In genomic region chr5:43643327-43643726, GRCh38 we compare ENCODE assay signal across 27 cellular contexts. TPM values are rescaled to one million over a fixed set of nuclear protein-coding genes. Genes with fewer than 3 reads are reported as not detected.
DNase-seq lines count a peak whose midpoint lies in the region; ATAC-seq and TF ChIP-seq lines count a peak whose summit lies in the region.
"Had no signal": no experiment of that assay in that cellular context is flagged by ENCODE, and none has a peak within 500 bp of the region (broad histone marks: within the 10 kb centered on the region; RNA-seq: fewer than 3 reads in every experiment).

No MANE protein-coding gene starts in this region.

- H3K36me3 Mint-ChIP-seq in CD4-positive, alpha-beta T cell (ENCODE audit: low read depth) = peaks cover 79% of the 10 kb centered on the region
- H3K36me3 Mint-ChIP-seq in HFFc6 (ENCODE audit: low read depth) (0 out of 2 replicates have a peak, but pooled peaks cover 3% of the 10 kb centered on the region), Calu3 (ENCODE audit: insufficient read depth, unreplicated experiment) (no peaks in the 10 kb centered on the region)
- peaks cover 69% of the 10 kb centered on the region for H3K36me3 Mint-ChIP-seq in stimulated activated effector memory CD8-positive, alpha-beta T cell treated with anti-CD3 and anti-CD28 coated beads, Interleukin-12 subunit alpha, Interleukin-12 subunit beta, amount 100 ng/mL, for 72 hours

- no peak overlapping the region for H2BK15ac ChIP-seq in mesenchymal stem cell (ENCODE audit: low read depth, poor library complexity, severe bottlenecking)

- no peak overlapping the region for H3K4me2 ChIP-seq in mesenchymal stem cell (ENCODE audit: low read length, poor library complexity, severe bottlenecking)

- no peak overlapping the region for H3K14ac ChIP-seq in mesenchymal stem cell (ENCODE audit: low read length in 2 of 2)

- H3K4me1 ChIP-seq in mesenchymal stem cell (ENCODE audit: control insufficient read depth, insufficient read depth, low read depth, low read length) = no peaks in the 10 kb centered on the region

- H3K4ac ChIP-seq in mesenchymal stem cell (ENCODE audit: low read depth in 1 of 2, low read length in 2 of 2) = no peak overlapping the region

- H3K9ac ChIP-seq in mesenchymal stem cell (ENCODE audit: low read length) = no peak overlapping the region
- H3K9ac ChIP-seq: GM23248 had no signal

- H3K9me3 ChIP-seq in CD4-positive, alpha-beta T cell (ENCODE audit: control insufficient read depth, low read length) = no peaks in the 10 kb centered on the region
- no peaks in the 10 kb centered on the region for H3K9me3 ChIP-seq in mesenchymal stem cell (ENCODE audit: control insufficient read depth, low read length)
- H3K9me3 ChIP-seq: heart left ventricle had no signal

- H3K36me3 ChIP-seq in mesenchymal stem cell (ENCODE audit: control insufficient read depth in 1 of 2, insufficient read depth in 2 of 2, low read depth in 1 of 2, low read length in 2 of 2) = peaks cover 0 to 15% of the 10 kb centered on the region in 2 experiments

- no peaks in the 10 kb centered on the region for H3K9me3 Mint-ChIP-seq in CD4-positive, alpha-beta T cell
- H3K9me3 Mint-ChIP-seq in HFFc6 = no peaks in the 10 kb centered on the region
- no peaks in the 10 kb centered on the region for H3K9me3 Mint-ChIP-seq in Calu3 (ENCODE audit: low read depth, unreplicated experiment)
- no peaks in the 10 kb centered on the region for H3K9me3 Mint-ChIP-seq in stimulated activated effector memory CD8-positive, alpha-beta T cell treated with anti-CD3 and anti-CD28 coated beads, Interleukin-12 subunit alpha, Interleukin-12 subunit beta, amount 100 ng/mL, for 72 hours
- H3K9me3 Mint-ChIP-seq: activated CD8-positive, alpha-beta T cell treated with anti-CD3 and anti-CD28 coated beads for 36 hours; IgD-negative memory B cell; naive thymus-derived CD8-positive, alpha-beta T cell; stimulated activated naive B cell treated with anti-CD40 and anti-IgM and Interleukin-4, amounts not matched to agents 10 μg/mL and 1 μg/mL and 100 μg/mL, for 72 hours had no signal

- CTCF ChIA-PET in CD4-positive, alpha-beta T cell (lab: Charles Lee) = no interaction called here
- CTCF ChIA-PET in Calu3 (lab: Charles Lee) = no interaction called here

- ATAC-seq in CD4-positive, alpha-beta T cell (ENCODE audit: poor library complexity) = no peak
- ATAC-seq in stimulated activated effector memory CD8-positive, alpha-beta T cell treated with anti-CD3 and anti-CD28 coated beads, Interleukin-12 subunit alpha, Interleukin-12 subunit beta, amount 100 ng/mL, for 72 hours = no peak
- ATAC-seq: activated CD4-positive, alpha-beta T cell treated with anti-CD3 and anti-CD28 coated beads for 36 hours; activated CD8-positive, alpha-beta T cell treated with anti-CD3 and anti-CD28 coated beads for 36 hours; esophagus mucosa; heart left ventricle; naive thymus-derived CD8-positive, alpha-beta T cell; stimulated activated naive B cell treated with anti-CD40 and anti-IgM and Interleukin-4, amounts not matched to agents 10 μg/mL and 1 μg/mL and 100 μg/mL, for 72 hours had no signal

- no peaks in the 10 kb centered on the region for H3K4me1 Mint-ChIP-seq in CD4-positive, alpha-beta T cell (ENCODE audit: low read depth)
- peaks cover 29% of the 10 kb centered on the region for H3K4me1 Mint-ChIP-seq in HFFc6 (ENCODE audit: low read depth)
- no peaks in the 10 kb centered on the region for H3K4me1 Mint-ChIP-seq in Calu3 (ENCODE audit: low read depth, unreplicated experiment)
- peaks cover under 1% of the 10 kb centered on the region for H3K4me1 Mint-ChIP-seq in stimulated activated effector memory CD8-positive, alpha-beta T cell treated with anti-CD3 and anti-CD28 coated beads, Interleukin-12 subunit alpha, Interleukin-12 subunit beta, amount 100 ng/mL, for 72 hours
- H3K4me1 Mint-ChIP-seq: stimulated activated naive B cell treated with anti-CD40 and anti-IgM and Interleukin-4, amounts not matched to agents 10 μg/mL and 1 μg/mL and 100 μg/mL, for 72 hours had no signal

- H3K79me1 ChIP-seq in mesenchymal stem cell (replicated peaks; ENCODE audit: low read length, poor library complexity, severe bottlenecking) = peaks cover 8% of the 10 kb centered on the region

- H3K4me3 Mint-ChIP-seq in CD4-positive, alpha-beta T cell = no peak overlapping the region
- H3K4me3 Mint-ChIP-seq in HFFc6 = no peak overlapping the region
- H3K4me3 Mint-ChIP-seq in Calu3 (ENCODE audit: low read depth, unreplicated experiment) = no peak overlapping the region
- no peak overlapping the region for H3K4me3 Mint-ChIP-seq in stimulated activated effector memory CD8-positive, alpha-beta T cell treated with anti-CD3 and anti-CD28 coated beads, Interleukin-12 subunit alpha, Interleukin-12 subunit beta, amount 100 ng/mL, for 72 hours
- H3K4me3 Mint-ChIP-seq: activated CD4-positive, alpha-beta T cell treated with anti-CD3 and anti-CD28 coated beads for 36 hours; activated CD8-positive, alpha-beta T cell treated with anti-CD3 and anti-CD28 coated beads for 36 hours; activated naive CD8-positive, alpha-beta T cell; IgD-negative memory B cell; naive thymus-derived CD8-positive, alpha-beta T cell; stimulated activated naive B cell treated with anti-CD40 and anti-IgM and Interleukin-4, amounts not matched to agents 10 μg/mL and 1 μg/mL and 100 μg/mL, for 72 hours had no signal

- no peak overlapping the region for H2BK120ac ChIP-seq in mesenchymal stem cell (ENCODE audit: low read depth, low read length)

- no peak overlapping the region for H2BK5ac ChIP-seq in mesenchymal stem cell (ENCODE audit: low read depth, low read length, poor library complexity, severe bottlenecking)

- H3K23ac ChIP-seq in mesenchymal stem cell (ENCODE audit: low read length in 2 of 2) = no peak overlapping the region

- H3K27me3 Mint-ChIP-seq in CD4-positive, alpha-beta T cell = no peaks in the 10 kb centered on the region
- H3K27me3 Mint-ChIP-seq in HFFc6 (ENCODE audit: insufficient read depth) (no peaks in the 10 kb centered on the region), Calu3 (ENCODE audit: unreplicated experiment) (no peaks in the 10 kb centered on the region)
- H3K27me3 Mint-ChIP-seq: activated CD4-positive, alpha-beta T cell treated with anti-CD3 and anti-CD28 coated beads for 36 hours; activated CD8-positive, alpha-beta T cell treated with anti-CD3 and anti-CD28 coated beads for 36 hours; activated naive CD8-positive, alpha-beta T cell; IgD-negative memory B cell; naive thymus-derived CD8-positive, alpha-beta T cell; stimulated activated naive B cell treated with anti-CD40 and anti-IgM and Interleukin-4, amounts not matched to agents 10 μg/mL and 1 μg/mL and 100 μg/mL, for 72 hours had no signal

- H3K4me3 ChIP-seq in mesenchymal stem cell (ENCODE audit: insufficient read depth in 1 of 2, low read depth in 1 of 2, low read length in 2 of 2) = no peak overlapping the region
- H3K4me3 ChIP-seq: GM23248, heart left ventricle had no signal

- H4K91ac ChIP-seq in mesenchymal stem cell (ENCODE audit: low read length) = no peak overlapping the region

- TF ChIP-seq CTCF in CD4-positive, alpha-beta T cell (IDR thresholded peaks at IDR 0.05) = no peak
- TF ChIP-seq CTCF in HFFc6 (IDR thresholded peaks at IDR 0.05) (no peak), Calu3 (IDR thresholded peaks at IDR 0.05; ENCODE audit: unreplicated experiment) (no peak)

- intact Hi-C loops in CD4-positive, alpha-beta T cell (cut with DNase I, micrococcal nuclease) = no loop called here
- intact Hi-C loops in Calu3 (cut with micrococcal nuclease; ENCODE audit: unreplicated experiment) = no loop called here

- H2AK5ac ChIP-seq in mesenchymal stem cell (ENCODE audit: low read length, severe bottlenecking) = no peak overlapping the region

- no peak for DNase-seq in CD4-positive, alpha-beta T cell
- DNase-seq in HFFc6 (no peak), astrocyte of the hippocampus (ENCODE audit: low read depth, low spot score) (peak; percentile 38), mesenchymal stem cell (peak; percentile 35), Calu3 (no peak), hippocampal formation (lab: John Stamatoyannopoulos, UW) (no peak)
- no peak for DNase-seq in stimulated activated effector memory CD8-positive, alpha-beta T cell treated with anti-CD3 and anti-CD28 coated beads, Interleukin-12 subunit alpha, Interleukin-12 subunit beta, amount 100 ng/mL, for 72 hours (ENCODE audit: low spot score in 2 of 2)
- DNase-seq: activated CD4-positive, alpha-beta T cell treated with anti-CD3 and anti-CD28 coated beads for 36 hours; activated CD8-positive, alpha-beta memory T cell treated with anti-CD3 and anti-CD28 coated beads, Interleukin-2, amount 50 U/mL, for 48 hours; activated CD8-positive, alpha-beta T cell treated with anti-CD3 and anti-CD28 coated beads for 36 hours; aorta; central memory CD4-positive, alpha-beta T cell; dermis blood vessel endothelial cell; DMS79; foreskin fibroblast; GM23248; heart left ventricle; midbrain; naive thymus-derived CD8-positive, alpha-beta T cell; nucleus accumbens; SHP77 treated with DMSO at 0.1 percent for 48 hours; stimulated activated naive B cell treated with anti-CD40 and anti-IgM and Interleukin-4, amounts not matched to agents 10 μg/mL and 1 μg/mL and 100 μg/mL, for 72 hours; T1000 had no signal

- H4K8ac ChIP-seq in mesenchymal stem cell (ENCODE audit: low read length) = no peak overlapping the region

- H2AFZ ChIP-seq in mesenchymal stem cell (ENCODE audit: low read depth, low read length) = no peak overlapping the region
- H2AFZ ChIP-seq: GM23248 had no signal

- no TSS peak for BruUV-seq in Calu3 (replicated peaks; lab: Mats Ljungman, UMichigan)

- WGBS in mesenchymal stem cell = 100% methylated on average over 1 of the region's 1 CpG

- H3K27ac Mint-ChIP-seq in CD4-positive, alpha-beta T cell = peak overlapping the region; percentile 44
- H3K27ac Mint-ChIP-seq in HFFc6 (0 out of 2 replicates have a peak overlapping the region, but pooled peaks have one; percentile 35), Calu3 (ENCODE audit: unreplicated experiment) (no peak overlapping the region)
- H3K27ac Mint-ChIP-seq in stimulated activated effector memory CD8-positive, alpha-beta T cell treated with anti-CD3 and anti-CD28 coated beads, Interleukin-12 subunit alpha, Interleukin-12 subunit beta, amount 100 ng/mL, for 72 hours = no peak overlapping the region
- H3K27ac Mint-ChIP-seq: activated CD4-positive, alpha-beta T cell treated with anti-CD3 and anti-CD28 coated beads for 36 hours; activated CD8-positive, alpha-beta T cell treated with anti-CD3 and anti-CD28 coated beads for 36 hours; activated naive CD8-positive, alpha-beta T cell; stimulated activated naive B cell treated with anti-CD40 and anti-IgM and Interleukin-4, amounts not matched to agents 10 μg/mL and 1 μg/mL and 100 μg/mL, for 72 hours had no signal

- H3K27ac ChIP-seq in CD4-positive, alpha-beta T cell (ENCODE audit: low read depth, low read length) = no peak overlapping the region
- H3K27ac ChIP-seq in mesenchymal stem cell (ENCODE audit: low read length, poor library complexity, severe bottlenecking) = no peak overlapping the region
- H3K27ac ChIP-seq: GM23248, heart left ventricle, VCaP had no signal

- POLR2A ChIA-PET in CD4-positive, alpha-beta T cell (lab: Charles Lee) = no interaction called here

- no peak overlapping the region for H2BK12ac ChIP-seq in mesenchymal stem cell (ENCODE audit: low read length in 2 of 2)

- H3K27me3 ChIP-seq in CD4-positive, alpha-beta T cell (ENCODE audit: control insufficient read depth, insufficient read depth, low read length) = no peaks in the 10 kb centered on the region
- H3K27me3 ChIP-seq in mesenchymal stem cell (ENCODE audit: control insufficient read depth in 1 of 2, insufficient read depth in 1 of 2, low read length in 2 of 2) = no peaks in the 10 kb centered on the region
- H3K27me3 ChIP-seq: heart left ventricle had no signal

- H3K18ac ChIP-seq in mesenchymal stem cell (ENCODE audit: low read depth in 1 of 2, low read length in 2 of 2) = no peak overlapping the region

RNA-seq across cellular contexts. Expression of gene NNT, which starts 40.3 kb away (rescaled TPM):
- 10 to 100 TPM; 22.3 to 23.5 TPM for total RNA-seq in CD4-positive, alpha-beta T cell
- 10 to 100 TPM; 52.9 to 64.0 (median 59.6) TPM for total RNA-seq in HFFc6 (2021; fragmentation: NEBNext Ultra II Directional; extraction: Animal tissue kit (Norgen Biotek cat#: 25700))
- polyA plus RNA-seq in mesenchymal stem cell (2013, experiment 1 of 2) = 28.1 TPM
- 28.1 TPM for polyA plus RNA-seq in mesenchymal stem cell (2013, experiment 2 of 2)
- total RNA-seq in Calu3 (2022) = 61.7 and 72.4 TPM in 2 replicates

Comparison
In these comparisons a context has a peak if more than half of its experiments do, and no peak if none do; other contexts are left out.
1. DNase-seq: peak in astrocyte of the hippocampus (single experiment) and mesenchymal stem cell (single experiment); none in CD4-positive, alpha-beta T cell (0 of 10), HFFc6 (single experiment), Calu3 (single experiment), stimulated activated effector memory CD8-positive, alpha-beta T cell treated with anti-CD3 and anti-CD28 coated beads, Interleukin-12 subunit alpha, Interleukin-12 subunit beta, amount 100 ng/mL, for 72 hours (0 of 2) and hippocampal formation (0 of 2).
2. H3K27ac Mint-ChIP-seq: peak in CD4-positive, alpha-beta T cell (single experiment) and HFFc6 (single experiment); none in Calu3 (single experiment) and stimulated activated effector memory CD8-positive, alpha-beta T cell treated with anti-CD3 and anti-CD28 coated beads, Interleukin-12 subunit alpha, Interleukin-12 subunit beta, amount 100 ng/mL, for 72 hours (single experiment).